In genomic region chr21:37767984-37768383, GRCh38 we compare ENCODE assay signal across 22 cellular contexts.
A peak's percentile ranks its signal among the peaks of the same experiment; 100 is the strongest.
DNase-seq lines count a peak whose midpoint lies in the region; ATAC-seq and TF ChIP-seq lines count a peak whose summit lies in the region.
"Had no signal": no experiment of that assay in that cellular context is flagged by ENCODE, and none has a peak within 500 bp of the region (broad histone marks: within the 10 kb centered on the region; RNA-seq: fewer than 3 reads in every experiment).

No MANE protein-coding gene starts in this region.

- peak; percentile 73 for DNase-seq in NCI-H82 (lab: John Stamatoyannopoulos, UW)
- DNase-seq in NCI-H82 treated with DMSO at 0.1 percent for 48 hours (lab: John Stamatoyannopoulos, UW; ENCODE audit: unreplicated experiment), result no peak
- DNase-seq in RPMI7951 (ENCODE audit: low read depth), result peak; percentile 56
- peak; percentile 34 for DNase-seq in fibroblast of peridontal ligament (ENCODE audit: extremely low read depth)
- peak; percentile 40 for DNase-seq in superior temporal gyrus (ENCODE audit: extremely low spot score)
- DNase-seq in lower lobe of right lung, result no peak
- DNase-seq: activated CD8-positive, alpha-beta memory T cell treated with anti-CD3 and anti-CD28 coated beads, Interleukin-2, amount 50 U/mL, for 4 hours; activated gamma-delta T cell; anterior cingulate cortex; DMS79; head of caudate nucleus; kidney glomerular epithelial cell; NCI-H1436 treated with DMSO at 0.1 percent for 48 hours; NCI-H510A treated with DMSO at 0.1 percent for 48 hours; retina; stimulated activated naive CD4-positive, alpha-beta T cell treated with Interleukin-2 at 50 U/mL for 16 hours; T1000; upper lobe of right lung had no signal

- ATAC-seq in GM21529 (IDR thresholded peaks at IDR 0.05; ENCODE audit: unreplicated experiment), result no peak
- no peak for ATAC-seq in lower lobe of right lung
- ATAC-seq in GM21786 (IDR thresholded peaks at IDR 0.05; ENCODE audit: unreplicated experiment), result no peak
- ATAC-seq: upper lobe of right lung had no signal

- no peaks in the 10 kb centered on the region for H3K4me1 ChIP-seq in lower lobe of right lung
- H3K4me1 ChIP-seq: upper lobe of right lung had no signal

- no peaks in the 10 kb centered on the region for H3K9me3 ChIP-seq in lower lobe of right lung
- H3K9me3 ChIP-seq: upper lobe of right lung had no signal

- no peaks in the 10 kb centered on the region for H3K27me3 ChIP-seq in lower lobe of right lung (ENCODE audit: low read depth)
- H3K27me3 ChIP-seq: upper lobe of right lung had no signal

- no peak overlapping the region for H3K27ac ChIP-seq in lower lobe of right lung
- H3K27ac ChIP-seq: 22Rv1, epithelial cell of prostate, upper lobe of right lung had no signal

- intact Hi-C loops in lower lobe of right lung (cut with DNase I), result no loop called here

- no peaks in the 10 kb centered on the region for H3K36me3 ChIP-seq in lower lobe of right lung
- H3K36me3 ChIP-seq: upper lobe of right lung had no signal

- H3K4me3 ChIP-seq in lower lobe of right lung, result no peak overlapping the region
- H3K4me3 ChIP-seq: upper lobe of right lung had no signal

- no peak for TF ChIP-seq CTCF in lower lobe of right lung (IDR thresholded peaks at IDR 0.05)

Comparison
In these comparisons a context has a peak if more than half of its experiments do, and no peak if none do; other contexts are left out.
1. DNase-seq: peak in NCI-H82 (single experiment), RPMI7951 (single experiment), fibroblast of peridontal ligament (single experiment) and superior temporal gyrus (single experiment); none in NCI-H82 treated with DMSO at 0.1 percent for 48 hours (single experiment) and lower lobe of right lung (single experiment).